ENCODE assay signal across 8 cellular contexts in genomic region chr12:57895337-57896138, GRCh38. TPM values are rescaled to one million over a fixed set of nuclear protein-coding genes. Genes with fewer than 3 reads are reported as not detected.
DNase-seq lines count a peak whose midpoint lies in the region; ATAC-seq and TF ChIP-seq lines count a peak whose summit lies in the region.

No MANE protein-coding gene starts in this region.

- peak overlapping the region; percentile 64 to 82 (median 69) for H3K4me3 ChIP-seq in breast epithelium

- H3K27ac ChIP-seq in breast epithelium = peak overlapping the region; percentile 94 to 98

- ATAC-seq in stimulated activated naive CD8-positive, alpha-beta T cell treated with anti-CD3 and anti-CD28 coated beads, Interleukin-15, Interleukin-2, amounts not matched to agents 100 U/mL and 50 U/mL, for 24 hours = no peak
- ATAC-seq in naive B cell (ENCODE audit: low read depth in 2 of 2) = no peak
- no peak for ATAC-seq in HG03432 (IDR thresholded peaks at IDR 0.05; ENCODE audit: unreplicated experiment)
- no peak for ATAC-seq in activated CD8-positive, alpha-beta memory T cell treated with anti-CD3 and anti-CD28 coated beads, Interleukin-2, amount 10 ng/mL, durations not matched to agents 7 days and 5 days

- H3K27me3 Mint-ChIP-seq in stimulated activated naive CD8-positive, alpha-beta T cell treated with anti-CD3 and anti-CD28 coated beads, Interleukin-15, Interleukin-2, amounts not matched to agents 100 ng/mL and 50 ng/mL, for 24 hours = no peaks in the 10 kb centered on the region
- no peaks in the 10 kb centered on the region for H3K27me3 Mint-ChIP-seq in naive B cell
- H3K27me3 Mint-ChIP-seq in activated CD8-positive, alpha-beta memory T cell treated with anti-CD3 and anti-CD28 coated beads, Interleukin-2, amount 10 ng/mL, durations not matched to agents 7 days and 5 days = peaks cover 31% of the 10 kb centered on the region

- no peaks in the 10 kb centered on the region for H3K36me3 Mint-ChIP-seq in stimulated activated naive CD8-positive, alpha-beta T cell treated with anti-CD3 and anti-CD28 coated beads, Interleukin-15, Interleukin-2, amounts not matched to agents 100 ng/mL and 50 ng/mL, for 24 hours (ENCODE audit: low read depth)
- no peaks in the 10 kb centered on the region for H3K36me3 Mint-ChIP-seq in naive B cell
- no peaks in the 10 kb centered on the region for H3K36me3 Mint-ChIP-seq in activated CD8-positive, alpha-beta memory T cell treated with anti-CD3 and anti-CD28 coated beads, Interleukin-2, amount 10 ng/mL, durations not matched to agents 7 days and 5 days

- H3K4me3 Mint-ChIP-seq in stimulated activated naive CD8-positive, alpha-beta T cell treated with anti-CD3 and anti-CD28 coated beads, Interleukin-15, Interleukin-2, amounts not matched to agents 100 ng/mL and 50 ng/mL, for 24 hours = peak overlapping the region; percentile 62
- H3K4me3 Mint-ChIP-seq in naive B cell = peak overlapping the region; percentile 63 to 87 (median 82)
- H3K4me3 Mint-ChIP-seq in activated CD8-positive, alpha-beta memory T cell treated with anti-CD3 and anti-CD28 coated beads, Interleukin-2, amount 10 ng/mL, durations not matched to agents 7 days and 5 days = no peak overlapping the region

- CTCF ChIA-PET in activated CD8-positive, alpha-beta memory T cell treated with anti-CD3 and anti-CD28 coated beads, Interleukin-2, amount 10 ng/mL, durations not matched to agents 7 days and 5 days (lab: Charles Lee) = interaction anchor here (0.8 to 7.6 kb wide), 9 partner anchors 8 to 139 kb away, joined by 3 to 56 read pairs (median 4); partner anchors contain the start of gene CTDSP2

- H3K4me1 Mint-ChIP-seq in stimulated activated naive CD8-positive, alpha-beta T cell treated with anti-CD3 and anti-CD28 coated beads, Interleukin-15, Interleukin-2, amounts not matched to agents 100 ng/mL and 50 ng/mL, for 24 hours (ENCODE audit: low read depth) = peaks cover 68% of the 10 kb centered on the region
- H3K4me1 Mint-ChIP-seq in naive B cell = peaks cover 52 to 68% (median 64%) of the 10 kb centered on the region in 3 donors
- H3K4me1 Mint-ChIP-seq in activated CD8-positive, alpha-beta memory T cell treated with anti-CD3 and anti-CD28 coated beads, Interleukin-2, amount 10 ng/mL, durations not matched to agents 7 days and 5 days = peaks cover 42% of the 10 kb centered on the region

- no peak for DNase-seq in stimulated activated naive CD8-positive, alpha-beta T cell treated with anti-CD3 and anti-CD28 coated beads, Interleukin-15, Interleukin-2, amounts not matched to agents 100 U/mL and 50 U/mL, for 24 hours
- DNase-seq in breast epithelium (ENCODE audit: low spot score in 2 of 2) (no peak), naive B cell (no peak), COLO829 (ENCODE audit: low spot score) (no peak), DMS79 (lab: John Stamatoyannopoulos, UW) (no peak)
- no peak for DNase-seq in activated CD8-positive, alpha-beta memory T cell treated with anti-CD3 and anti-CD28 coated beads, Interleukin-2, amount 10 ng/mL, durations not matched to agents 7 days and 5 days

- H3K9me3 ChIP-seq in breast epithelium = no peaks in the 10 kb centered on the region

- no peaks in the 10 kb centered on the region for H3K27me3 ChIP-seq in breast epithelium

- no peak for TF ChIP-seq CTCF in breast epithelium (IDR thresholded peaks at IDR 0.05)

- intact Hi-C loops in breast epithelium (cut with DNase I; ENCODE audit: low total_unique reads) = loop anchor here (5.0 kb wide), 1 partner anchor 58 kb away; no protein-coding TSS in a partner anchor

- H3K9me3 Mint-ChIP-seq in stimulated activated naive CD8-positive, alpha-beta T cell treated with anti-CD3 and anti-CD28 coated beads, Interleukin-15, Interleukin-2, amounts not matched to agents 100 ng/mL and 50 ng/mL, for 24 hours = no peaks in the 10 kb centered on the region
- H3K9me3 Mint-ChIP-seq in naive B cell = no peaks in the 10 kb centered on the region
- H3K9me3 Mint-ChIP-seq in activated CD8-positive, alpha-beta memory T cell treated with anti-CD3 and anti-CD28 coated beads, Interleukin-2, amount 10 ng/mL, durations not matched to agents 7 days and 5 days (ENCODE audit: low read depth) = no peaks in the 10 kb centered on the region

- no peaks in the 10 kb centered on the region for H3K36me3 ChIP-seq in breast epithelium

- H3K27ac Mint-ChIP-seq in stimulated activated naive CD8-positive, alpha-beta T cell treated with anti-CD3 and anti-CD28 coated beads, Interleukin-15, Interleukin-2, amounts not matched to agents 100 ng/mL and 50 ng/mL, for 24 hours = peak overlapping the region; percentile 70
- H3K27ac Mint-ChIP-seq in naive B cell = peak overlapping the region in 5 of 6 donors; percentile 63 to 99 (median 80)
- H3K27ac Mint-ChIP-seq in activated CD8-positive, alpha-beta memory T cell treated with anti-CD3 and anti-CD28 coated beads, Interleukin-2, amount 10 ng/mL, durations not matched to agents 7 days and 5 days = no peak overlapping the region

- H3K4me1 ChIP-seq in breast epithelium = peaks cover 27 to 50% of the 10 kb centered on the region in 2 donors

- no peak for TF ChIP-seq POLR2A in breast epithelium (IDR thresholded peaks at IDR 0.05)

RNA-seq across cellular contexts. Expression of gene ATP23, which starts 45.8 kb away (rescaled TPM):
- 10 to 100 TPM in 2 of 3 donors, 1 to 10 TPM in 1; 6.4 to 33.1 (median 13.4) TPM for total RNA-seq in breast epithelium
- 10 to 100 TPM; 11.0 to 39.3 (median 22.4) TPM for polyA plus RNA-seq in naive B cell (ENCODE audit: low read depth in 6 of 6)
- total RNA-seq in activated CD8-positive, alpha-beta memory T cell treated with anti-CD3 and anti-CD28 coated beads, Interleukin-2, amount 10 ng/mL, durations not matched to agents 7 days and 5 days = 10 to 100 TPM; 14.8 to 21.0 TPM

RNA-seq across cellular contexts. Expression of gene CTDSP2, which starts 49.0 kb away (rescaled TPM):
- total RNA-seq in breast epithelium = 100 to 1,000 TPM; 144 to 175 (median 167) TPM
- polyA plus RNA-seq in naive B cell (ENCODE audit: low read depth in 6 of 6) = 10 to 100 TPM; 44.3 to 65.3 (median 53.2) TPM
- total RNA-seq in activated CD8-positive, alpha-beta memory T cell treated with anti-CD3 and anti-CD28 coated beads, Interleukin-2, amount 10 ng/mL, durations not matched to agents 7 days and 5 days = 100 to 1,000 TPM in 1 of 2 experiments, 10 to 100 TPM in 1; 76.2 to 103 TPM
